Comparison of ENCODE assay signal across 30 cellular contexts in the genomic region with DNA sequence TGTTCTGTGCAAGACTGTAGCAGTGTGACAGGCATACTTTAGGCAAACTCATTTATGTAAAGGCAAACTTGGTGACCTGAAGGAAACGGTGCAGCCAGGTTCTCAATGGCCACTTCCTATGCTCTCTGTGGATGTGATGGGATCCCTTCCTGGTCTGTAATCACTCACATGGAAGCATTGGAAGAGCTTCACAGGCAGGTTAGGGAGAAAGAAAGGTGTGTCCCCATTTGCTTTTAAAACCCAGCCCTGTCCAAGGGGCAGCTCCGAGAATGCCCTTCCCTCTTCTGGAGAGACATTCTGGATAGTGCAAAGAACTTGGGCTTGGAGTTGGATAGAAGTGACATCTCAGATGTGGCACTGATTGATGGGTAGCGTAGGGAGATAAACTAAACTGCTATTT.
"Had no signal": no experiment of that assay in that cellular context is flagged by ENCODE, and none has a peak within 500 bp of the region (broad histone marks: within the 10 kb centered on the region; RNA-seq: fewer than 3 reads in every experiment).

No MANE protein-coding gene starts in this region.

- H3K4me3 Mint-ChIP-seq: activated CD4-positive, alpha-beta memory T cell treated with anti-CD3 and anti-CD28 coated beads for 36 hours; activated CD4-positive, alpha-beta T cell treated with anti-CD3 and anti-CD28 coated beads, Interleukin-2, amount 10 ng/mL, durations not matched to agents 7 days and 5 days; activated naive CD4-positive, alpha-beta T cell treated with anti-CD3 and anti-CD28 coated beads, Interleukin-2, amount 50 U/mL, for 24 hours; activated T-helper 1 cell treated with anti-CD3 and anti-CD28 coated beads, Interleukin-12 subunit alpha, Interleukin-12 subunit beta, Interleukin-2, Interleukin-4 antibody, amounts not matched to agents 30 ng/mL and 10 ng/mL and 1 ng/mL, durations not matched to agents 14 hours and 24 hours and 36 hours; T-cell had no signal

- H3K4me3 ChIP-seq: MG63, SK-N-MC had no signal

- H3K27ac ChIP-seq: SK-N-MC, VCaP had no signal

- H3K27ac Mint-ChIP-seq: activated CD4-positive, alpha-beta memory T cell treated with anti-CD3 and anti-CD28 coated beads for 36 hours; activated CD4-positive, alpha-beta T cell treated with anti-CD3 and anti-CD28 coated beads, Interleukin-2, amount 10 ng/mL, durations not matched to agents 7 days and 5 days; activated naive CD4-positive, alpha-beta T cell treated with anti-CD3 and anti-CD28 coated beads, Interleukin-2, amount 50 U/mL, for 24 hours; activated T-helper 1 cell treated with anti-CD3 and anti-CD28 coated beads, Interleukin-12 subunit alpha, Interleukin-12 subunit beta, Interleukin-2, Interleukin-4 antibody, amounts not matched to agents 30 ng/mL and 10 ng/mL and 1 ng/mL, durations not matched to agents 14 hours and 24 hours and 36 hours; T-cell had no signal

- H3K4me1 Mint-ChIP-seq: activated CD4-positive, alpha-beta T cell treated with anti-CD3 and anti-CD28 coated beads, Interleukin-2, amount 10 ng/mL, durations not matched to agents 7 days and 5 days had no signal

- H3K9me3 ChIP-seq: MG63 had no signal

- H3K9me3 Mint-ChIP-seq: activated CD4-positive, alpha-beta memory T cell treated with anti-CD3 and anti-CD28 coated beads for 36 hours; activated CD4-positive, alpha-beta T cell treated with anti-CD3 and anti-CD28 coated beads, Interleukin-2, amount 10 ng/mL, durations not matched to agents 7 days and 5 days; activated naive CD4-positive, alpha-beta T cell treated with anti-CD3 and anti-CD28 coated beads, Interleukin-2, amount 50 U/mL, for 24 hours; activated T-helper 1 cell treated with anti-CD3 and anti-CD28 coated beads, Interleukin-12 subunit alpha, Interleukin-12 subunit beta, Interleukin-2, Interleukin-4 antibody, amounts not matched to agents 30 ng/mL and 10 ng/mL and 1 ng/mL, durations not matched to agents 14 hours and 24 hours and 36 hours; T-cell had no signal

- ATAC-seq: Panc1, Right ventricle myocardium inferior, T-cell had no signal

- H3K27me3 ChIP-seq: MG63 had no signal

- H3K27me3 Mint-ChIP-seq: activated CD4-positive, alpha-beta memory T cell treated with anti-CD3 and anti-CD28 coated beads for 36 hours; activated CD4-positive, alpha-beta T cell treated with anti-CD3 and anti-CD28 coated beads, Interleukin-2, amount 10 ng/mL, durations not matched to agents 7 days and 5 days; activated naive CD4-positive, alpha-beta T cell treated with anti-CD3 and anti-CD28 coated beads, Interleukin-2, amount 50 U/mL, for 24 hours; T-cell had no signal

- DNase-seq: activated CD4-positive, alpha-beta memory T cell treated with anti-CD3 and anti-CD28 coated beads for 36 hours; activated CD4-positive, alpha-beta T cell treated with anti-CD3 and anti-CD28 coated beads, Interleukin-2, amount 10 ng/mL, durations not matched to agents 7 days and 5 days; activated CD4-positive, CD25-positive, alpha-beta regulatory T cell treated with anti-CD3 and anti-CD28 coated beads, Interleukin-2, amount 50 U/mL, for 72 hours; activated CD8-positive, alpha-beta memory T cell treated with anti-CD3 and anti-CD28 coated beads, Interleukin-2, amount 50 U/mL, for 4 hours; activated effector memory CD4-positive, alpha-beta T cell treated with Interleukin-2 at 50 U/mL for 16 hours; activated naive CD4-positive, alpha-beta T cell; activated T-cell treated with anti-CD3 and anti-CD28 coated beads, Interleukin-2, amount 50 U/mL, for 1 hour; aorta; central memory CD4-positive, alpha-beta T cell; MG63; MV-4-11; NCI-H1092 treated with DMSO at 0.1 percent for 48 hours; NCI-H1417 treated with DMSO at 0.1 percent for 48 hours; NCI-H1694; NCI-H2029; NCI-H2107; NCI-H2171 treated with DMSO at 0.1 percent for 48 hours; NCI-H226; NCI-H526; NCI-H774; NK-92 treated with Interleukin-12 subunit alpha and Interleukin-12 subunit beta, amount 100 ng/mL, for 24 hours; OCI-M1; RPMI8226; T-cell had no signal
